In the genomic region with DNA sequence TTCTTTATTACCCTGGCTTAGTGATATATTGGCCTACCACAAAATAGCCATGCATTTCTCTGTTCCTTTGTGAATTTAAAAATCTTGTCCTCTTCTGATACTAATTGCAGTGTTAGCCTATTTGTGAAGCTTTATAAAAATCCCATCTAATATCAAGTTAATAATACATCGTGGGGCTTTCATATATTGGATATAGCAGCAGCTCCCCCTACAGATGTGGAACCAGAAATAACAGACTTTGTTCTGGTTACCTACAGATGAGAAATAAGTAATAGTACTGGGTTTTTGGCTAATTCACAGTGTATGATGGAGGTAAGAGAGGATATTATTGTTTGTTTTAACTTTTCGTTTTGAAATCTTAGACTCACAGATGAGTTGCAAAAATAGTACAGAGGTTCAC, we compare ENCODE assay signal across 1 cellular context.
TF ChIP-seq lines count a peak whose summit lies in the region.

No MANE protein-coding gene starts in this region.

TF ChIP-seq in IMR-90, 13 proteins besides CTCF, POLR2A, EP300 and RAD21 (continued from another document):
- TF ChIP-seq, protein P1, sequence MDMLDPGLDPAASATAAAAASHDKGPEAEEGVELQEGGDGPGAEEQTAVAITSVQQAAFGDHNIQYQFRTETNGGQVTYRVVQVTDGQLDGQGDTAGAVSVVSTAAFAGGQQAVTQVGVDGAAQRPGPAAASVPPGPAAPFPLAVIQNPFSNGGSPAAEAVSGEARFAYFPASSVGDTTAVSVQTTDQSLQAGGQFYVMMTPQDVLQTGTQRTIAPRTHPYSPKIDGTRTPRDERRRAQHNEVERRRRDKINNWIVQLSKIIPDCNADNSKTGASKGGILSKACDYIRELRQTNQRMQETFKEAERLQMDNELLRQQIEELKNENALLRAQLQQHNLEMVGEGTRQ (IDR thresholded peaks at IDR 0.05; ENCODE audit: low read depth, low read length): no peak
- no peak for TF ChIP-seq MAFK (IDR thresholded peaks at IDR 0.05; ENCODE audit: low read depth, low read length)
- no peak for TF ChIP-seq SMC3 (IDR thresholded peaks at IDR 0.05; ENCODE audit: low read depth, low read length)
- no peak for TF ChIP-seq NFE2L2 (IDR thresholded peaks at IDR 0.05; ENCODE audit: low read depth, low read length)
- no peak for TF ChIP-seq RCOR1 (IDR thresholded peaks at IDR 0.05; ENCODE audit: insufficient replicate concordance, low read length)
- no peak for TF ChIP-seq CHD1 (IDR thresholded peaks at IDR 0.05; ENCODE audit: low read depth, low read length)
- no peak for TF ChIP-seq FOS (IDR thresholded peaks at IDR 0.05; ENCODE audit: low read depth, low read length)
- TF ChIP-seq MAZ (IDR thresholded peaks at IDR 0.05; ENCODE audit: borderline replicate concordance, low read depth, low read length): no peak
- no peak for TF ChIP-seq RFX5 (IDR thresholded peaks at IDR 0.05; ENCODE audit: low read depth, low read length)
- no peak for TF ChIP-seq CEBPB (IDR thresholded peaks at IDR 0.05; ENCODE audit: low read depth, low read length)
- no peak for TF ChIP-seq BHLHE40 (IDR thresholded peaks at IDR 0.05; ENCODE audit: low read depth, low read length)
- TF ChIP-seq, protein P2, sequence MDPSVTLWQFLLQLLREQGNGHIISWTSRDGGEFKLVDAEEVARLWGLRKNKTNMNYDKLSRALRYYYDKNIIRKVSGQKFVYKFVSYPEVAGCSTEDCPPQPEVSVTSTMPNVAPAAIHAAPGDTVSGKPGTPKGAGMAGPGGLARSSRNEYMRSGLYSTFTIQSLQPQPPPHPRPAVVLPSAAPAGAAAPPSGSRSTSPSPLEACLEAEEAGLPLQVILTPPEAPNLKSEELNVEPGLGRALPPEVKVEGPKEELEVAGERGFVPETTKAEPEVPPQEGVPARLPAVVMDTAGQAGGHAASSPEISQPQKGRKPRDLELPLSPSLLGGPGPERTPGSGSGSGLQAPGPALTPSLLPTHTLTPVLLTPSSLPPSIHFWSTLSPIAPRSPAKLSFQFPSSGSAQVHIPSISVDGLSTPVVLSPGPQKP (IDR thresholded peaks at IDR 0.05; ENCODE audit: borderline replicate concordance, low read depth, low read length): no peak
TF ChIP-seq in IMR-90: peak in this region for 0.
